In genomic region chrX:109856974-109857373, GRCh38 we compare ENCODE assay signal across 8 cellular contexts.
DNase-seq lines count a peak whose midpoint lies in the region; ATAC-seq, FAIRE-seq and TF ChIP-seq lines count a peak whose summit lies in the region.

No MANE protein-coding gene starts in this region.

- H3K27me3 ChIP-seq in H1 (replicated peaks in 1 of 4; ENCODE audit: control insufficient read depth in 3 of 4, extremely low read depth in 1 of 4, insufficient read depth in 3 of 4, low read length in 3 of 4), result no peaks in the 10 kb centered on the region

- no peaks in the 10 kb centered on the region for H3K4me1 Mint-ChIP-seq in activated naive CD4-positive, alpha-beta T cell treated with anti-CD3 and anti-CD28 coated beads for 36 hours (ENCODE audit: low read depth)
- peaks cover 25% of the 10 kb centered on the region for H3K4me1 Mint-ChIP-seq in progenitor cell of endocrine pancreas (ENCODE audit: low read depth)

- no peaks in the 10 kb centered on the region for H3K9me3 ChIP-seq in H1 (ENCODE audit: insufficient read depth in 2 of 2, low read depth in 1 of 2, low read length in 1 of 2)

- no peak overlapping the region for H2AK5ac ChIP-seq in H1 (ENCODE audit: low read depth, low read length)

- no peaks in the 10 kb centered on the region for H3K23me2 ChIP-seq in H1 (ENCODE audit: low read depth, low read length)

- no peak overlapping the region for H3K18ac ChIP-seq in H1 (ENCODE audit: extremely low read depth, low read length)

- CTCF ChIA-PET in activated naive CD4-positive, alpha-beta T cell treated with anti-CD3 and anti-CD28 coated beads for 36 hours (lab: Charles Lee), result interaction anchor here (0.7 to 4.9 kb wide), 20 partner anchors 14 to 372 kb away, joined by 3 to 65 read pairs (median 4); no protein-coding TSS in a partner anchor
- CTCF ChIA-PET in H1 (lab: Charles Lee; ENCODE audit: partially characterized antibody), result interaction anchor here (0.6 to 3.0 kb wide), 31 partner anchors 11 to 223 kb away, joined by 3 to 28 read pairs (median 4); partner anchors contain the start of gene ACSL4

- H3K4me3 Mint-ChIP-seq in activated naive CD4-positive, alpha-beta T cell treated with anti-CD3 and anti-CD28 coated beads for 36 hours, result no peak overlapping the region
- no peak overlapping the region for H3K4me3 Mint-ChIP-seq in progenitor cell of endocrine pancreas (ENCODE audit: low read depth)

- H3K14ac ChIP-seq in H1 (ENCODE audit: insufficient read length), result no peak overlapping the region

- H3K4me3 ChIP-seq in H1 (ENCODE audit: extremely low read depth in 1 of 4, insufficient read depth in 2 of 4, low read depth in 3 of 4, low read length in 4 of 4), result no peak overlapping the region

- H2BK12ac ChIP-seq in H1 (ENCODE audit: low read depth, low read length), result no peak overlapping the region

- intact Hi-C loops in activated naive CD4-positive, alpha-beta T cell treated with anti-CD3 and anti-CD28 coated beads for 36 hours (cut with micrococcal nuclease), result loop anchor here (1.0 to 5.0 kb wide), 3 partner anchors 125 to 372 kb away; partner anchors contain the start of gene ACSL4

- TF ChIP-seq EP300 in H1 (IDR thresholded peaks at IDR 0.05; ENCODE audit: borderline replicate concordance in 1 of 2, low read depth in 2 of 2, low read length in 2 of 2), result no peak

- no peaks in the 10 kb centered on the region for H3K79me2 ChIP-seq in H1 (ENCODE audit: control insufficient read depth in 1 of 2, insufficient read depth in 2 of 2, low read length in 2 of 2)

- H2BK20ac ChIP-seq in H1 (ENCODE audit: low read length), result no peak overlapping the region

- no peak overlapping the region for H3K4ac ChIP-seq in H1 (replicated peaks; ENCODE audit: insufficient read length, low read depth, low read length)

- FAIRE-seq in H1 (lab: Jason Lieb, UNC), result peak; percentile 19

- H3K9ac ChIP-seq in H1 (replicated peaks in 1 of 4; ENCODE audit: extremely low read depth in 1 of 4, low read depth in 3 of 4, low read length in 3 of 4), result no peak overlapping the region

- H2BK15ac ChIP-seq in H1 (ENCODE audit: low read length), result no peak overlapping the region

- no peaks in the 10 kb centered on the region for H4K20me1 ChIP-seq in H1 (replicated peaks in 1 of 2; ENCODE audit: control insufficient read depth in 1 of 2, insufficient read depth in 2 of 2, low read length in 2 of 2)

- H3K36me3 ChIP-seq in H1 (ENCODE audit: control insufficient read depth in 2 of 4, insufficient read depth in 4 of 4, low read length in 3 of 4), result no peaks in the 10 kb centered on the region

- peak; percentile 15 for DNase-seq in activated naive CD4-positive, alpha-beta T cell treated with anti-CD3 and anti-CD28 coated beads for 36 hours
- DNase-seq in activated naive CD4-positive, alpha-beta T cell treated with anti-CD3 and anti-CD28 coated beads, Interleukin-2, amount 50 U/mL, for 16 hours, result no peak
- DNase-seq in NCI-H460 (ENCODE audit: extremely low read depth, low read depth) (peak; percentile 26), H1 (ENCODE audit: low read depth in 1 of 2, low spot score in 2 of 2) (no peak), progenitor cell of endocrine pancreas (ENCODE audit: low spot score, unreplicated experiment) (no peak), amygdala (lab: John Stamatoyannopoulos, UW) (no peak)
- no peak for DNase-seq in stimulated activated CD8-positive, alpha-beta memory T cell treated with anti-CD3 and anti-CD28 coated beads, Interleukin-4, amount 100 ng/mL, for 48 hours

- H3K4me2 ChIP-seq in H1 (ENCODE audit: insufficient read depth in 1 of 2, low read depth in 2 of 2, low read length in 2 of 2), result no peak overlapping the region

- H3K23ac ChIP-seq in H1 (ENCODE audit: insufficient read length), result no peak overlapping the region

- TF ChIP-seq CTCF in H1 (IDR thresholded peaks at IDR 0.05; ENCODE audit: control extremely low read depth in 1 of 3, insufficient read depth in 1 of 3, low read depth in 1 of 3, low read length in 3 of 3) (peak in 2 of 3 experiments; percentile 34 to 36; a peak in 2 of 4 replicates), progenitor cell of endocrine pancreas (IDR thresholded peaks at IDR 0.05; ENCODE audit: unreplicated experiment) (peak; percentile 91)

- H3K36me3 Mint-ChIP-seq in activated naive CD4-positive, alpha-beta T cell treated with anti-CD3 and anti-CD28 coated beads for 36 hours (ENCODE audit: low read depth), result no peaks in the 10 kb centered on the region
- peaks cover 4% of the 10 kb centered on the region for H3K36me3 Mint-ChIP-seq in progenitor cell of endocrine pancreas (ENCODE audit: insufficient read depth)

- TF ChIP-seq POLR2A in H1 (IDR thresholded peaks at IDR 0.05; ENCODE audit: control extremely low read depth in 1 of 2, low read depth in 2 of 2, low read length in 2 of 2), result no peak
- no peak for TF ChIP-seq POLR2A in GM18505 (IDR thresholded peaks at IDR 0.05; ENCODE audit: borderline replicate concordance, extremely low read depth, insufficient read depth, insufficient read length)

- H2BK5ac ChIP-seq in H1 (ENCODE audit: low read depth, low read length), result no peak overlapping the region

- 44% methylated on average over 5 of the region's 5 CpGs; no CpG with 5 or more reads in 1 of the 2 experiments for WGBS in H1 (ENCODE audit: extremely low coverage in 1 of 2, insufficient coverage in 1 of 2, insufficient read length in 1 of 2, insufficient replicate concordance in 2 of 2, low coverage in 1 of 2, low lambda C conversion rate in 2 of 2, missing lambda C conversion rate in 1 of 2), 2 experiments

- H3K56ac ChIP-seq in H1 (replicated peaks; ENCODE audit: insufficient read length, low read depth, low read length), result no peak overlapping the region

- peak; percentile 57 to 60 for TF ChIP-seq RAD21 in H1 (IDR thresholded peaks at IDR 0.05 in 1 of 2, conservative IDR thresholded peaks at IDR 0.05 in 1 of 2; ENCODE audit: low read depth in 2 of 2, low read length in 2 of 2)

- H3K27ac Mint-ChIP-seq in activated naive CD4-positive, alpha-beta T cell treated with anti-CD3 and anti-CD28 coated beads for 36 hours, result no peak overlapping the region
- peak overlapping the region; percentile 23 for H3K27ac Mint-ChIP-seq in progenitor cell of endocrine pancreas

- H3K27me3 Mint-ChIP-seq in activated naive CD4-positive, alpha-beta T cell treated with anti-CD3 and anti-CD28 coated beads for 36 hours (ENCODE audit: low read depth), result no peaks in the 10 kb centered on the region
- no peaks in the 10 kb centered on the region for H3K27me3 Mint-ChIP-seq in progenitor cell of endocrine pancreas

- no peaks in the 10 kb centered on the region for H3K4me1 ChIP-seq in H1 (replicated peaks in 1 of 4; ENCODE audit: control insufficient read depth in 3 of 4, insufficient read depth in 4 of 4, low read length in 3 of 4)

- no peaks in the 10 kb centered on the region for H3K79me1 ChIP-seq in H1 (ENCODE audit: low read depth, low read length)

- peaks cover 6% of the 10 kb centered on the region for H3K9me3 Mint-ChIP-seq in activated naive CD4-positive, alpha-beta T cell treated with anti-CD3 and anti-CD28 coated beads for 36 hours
- H3K9me3 Mint-ChIP-seq in progenitor cell of endocrine pancreas (ENCODE audit: low read depth), result peaks cover 16% of the 10 kb centered on the region

- H2BK120ac ChIP-seq in H1 (replicated peaks; ENCODE audit: low read depth, low read length), result no peak overlapping the region

- no peak overlapping the region for H4K5ac ChIP-seq in H1 (ENCODE audit: insufficient read length, low read depth, low read length)

- no peak overlapping the region for H4K91ac ChIP-seq in H1 (replicated peaks; ENCODE audit: insufficient read length, low read length)

- H3K27ac ChIP-seq in H1 (ENCODE audit: low read depth, low read length), result no peak overlapping the region

- POLR2A ChIA-PET in H1 (lab: Charles Lee; ENCODE audit: partially characterized antibody), result no interaction called here

- ATAC-seq in GM18505 (IDR thresholded peaks at IDR 0.05; ENCODE audit: unreplicated experiment), result no peak

- H2AFZ ChIP-seq in H1 (ENCODE audit: low read length), result no peak overlapping the region

- H4K8ac ChIP-seq in H1 (ENCODE audit: extremely low read depth, insufficient read depth, low read length), result no peak overlapping the region

TF ChIP-seq in H1, 55 proteins besides CTCF, POLR2A, EP300 and RAD21 (continues in another document):
- TF ChIP-seq KDM4A (IDR thresholded peaks at IDR 0.05; ENCODE audit: low read depth, low read length, severe bottlenecking) (no peak), SUZ12 (IDR thresholded peaks at IDR 0.05; ENCODE audit: low read length) (no peak), ATF3 (IDR thresholded peaks at IDR 0.05; ENCODE audit: insufficient read depth, low read depth, low read length) (no peak), BRCA1 (IDR thresholded peaks at IDR 0.05; ENCODE audit: low read depth, low read length) (no peak), JUND (IDR thresholded peaks at IDR 0.05; ENCODE audit: low read length) (no peak), SP2 (IDR thresholded peaks at IDR 0.05; ENCODE audit: low read length) (no peak), FOSL1 (IDR thresholded peaks at IDR 0.05; ENCODE audit: insufficient read depth, low read depth, low read length) (no peak), JUN (IDR thresholded peaks at IDR 0.05; ENCODE audit: low read depth, low read length) (no peak), TCF12 (IDR thresholded peaks at IDR 0.05; ENCODE audit: low read depth, low read length) (no peak), MAFK (IDR thresholded peaks at IDR 0.05; ENCODE audit: low read depth, low read length) (no peak), KDM1A (IDR thresholded peaks at IDR 0.05; ENCODE audit: borderline replicate concordance, low read length) (no peak), TBP (IDR thresholded peaks at IDR 0.05; ENCODE audit: low read depth, low read length) (no peak), ATF2 (IDR thresholded peaks at IDR 0.05; ENCODE audit: low read length) (no peak), EGR1 (IDR thresholded peaks at IDR 0.05; ENCODE audit: borderline replicate concordance, low read depth, low read length) (no peak), RNF2 (IDR thresholded peaks at IDR 0.05; ENCODE audit: borderline replicate concordance, low read depth, low read length, missing control alignments, poor library complexity, severe bottlenecking) (no peak)

Comparison
In these comparisons a context has a peak if more than half of its experiments do, and no peak if none do; other contexts are left out.
1. DNase-seq: peak in activated naive CD4-positive, alpha-beta T cell treated with anti-CD3 and anti-CD28 coated beads for 36 hours (single experiment) and NCI-H460 (single experiment); none in activated naive CD4-positive, alpha-beta T cell treated with anti-CD3 and anti-CD28 coated beads, Interleukin-2, amount 50 U/mL, for 16 hours (single experiment), H1 (0 of 2), progenitor cell of endocrine pancreas (single experiment), amygdala (0 of 56) and stimulated activated CD8-positive, alpha-beta memory T cell treated with anti-CD3 and anti-CD28 coated beads, Interleukin-4, amount 100 ng/mL, for 48 hours (single experiment).